Comparison of ENCODE assay signal across 8 cellular contexts in genomic region chr17:17205368-17206148, GRCh38. TPM values are rescaled to one million over a fixed set of nuclear protein-coding genes. Genes with fewer than 3 reads are reported as not detected.
DNase-seq lines count a peak whose midpoint lies in the region; ATAC-seq and TF ChIP-seq lines count a peak whose summit lies in the region.

No MANE protein-coding gene starts in this region.

- peak overlapping the region; percentile 62 for H3K4me3 ChIP-seq in AG04449 (ENCODE audit: low read depth, low read length)
- peak overlapping the region; percentile 48 for H3K4me3 ChIP-seq in kidney epithelial cell (ENCODE audit: low read depth, low read length)

- ATAC-seq in GM19025 (IDR thresholded peaks at IDR 0.05; ENCODE audit: low read depth, unreplicated experiment): peak; percentile 51

- CTCF ChIA-PET in AG04449 (lab: Yijun Ruan, JAX): interaction anchor here (1.7 kb wide), 1 partner anchor 205 kb away, joined by 5 read pairs; no protein-coding TSS in a partner anchor

- H3K27me3 ChIP-seq in kidney epithelial cell (ENCODE audit: control insufficient read depth, insufficient read depth, low read length): no peaks in the 10 kb centered on the region

- POLR2A ChIA-PET in AG04449 (lab: Yijun Ruan, JAX): no interaction called here

- H3K36me3 ChIP-seq in kidney epithelial cell (ENCODE audit: control insufficient read depth, insufficient read depth, low read length): no peaks in the 10 kb centered on the region

- TF ChIP-seq CTCF in AG04449 (IDR thresholded peaks at IDR 0.05; ENCODE audit: insufficient read depth, low read length, missing control alignments): no peak
- no peak for TF ChIP-seq CTCF in kidney epithelial cell (IDR thresholded peaks at IDR 0.05; ENCODE audit: insufficient read depth, low read length, poor library complexity, severe bottlenecking)

- DNase-seq in AG04449 (ENCODE audit: low read depth, low spot score) (no peak), HS-27A (ENCODE audit: low read depth) (peak; percentile 42), T-helper 1 cell (peak; percentile 26 to 62 (median 35)), amniotic epithelial cell (ENCODE audit: low read depth) (peak; percentile 25), kidney epithelial cell (ENCODE audit: low read depth) (peak; percentile 5), middle frontal gyrus (ENCODE audit: extremely low spot score, low spot score) (no peak)
- DNase-seq in stimulated activated CD4-positive, alpha-beta T cell treated with anti-CD3 and anti-CD28 coated beads, TNF-alpha, amount 100 ng/mL, for 24 hours (ENCODE audit: low read depth in 3 of 3): peak; percentile 28 to 62 (median 42)

RNA-seq across cellular contexts. Expression of gene PLD6, which starts 0.6 kb away (rescaled TPM):
- total RNA-seq in kidney epithelial cell: 4.8 and 9.7 TPM in 2 replicates

RNA-seq across cellular contexts. Expression of gene FLCN, which starts 31.4 kb away (rescaled TPM):
- total RNA-seq in kidney epithelial cell: 57.6 and 61.0 TPM in 2 replicates

Comparison
In these comparisons a context has a peak if more than half of its experiments do, and no peak if none do; other contexts are left out.
1. DNase-seq: peak in HS-27A (single experiment), T-helper 1 cell (5 of 5), amniotic epithelial cell (single experiment), kidney epithelial cell (single experiment) and stimulated activated CD4-positive, alpha-beta T cell treated with anti-CD3 and anti-CD28 coated beads, TNF-alpha, amount 100 ng/mL, for 24 hours (3 of 3); none in AG04449 (single experiment) and middle frontal gyrus (single experiment).